Comparison of ENCODE assay signal across 1 cellular context in the genomic region with DNA sequence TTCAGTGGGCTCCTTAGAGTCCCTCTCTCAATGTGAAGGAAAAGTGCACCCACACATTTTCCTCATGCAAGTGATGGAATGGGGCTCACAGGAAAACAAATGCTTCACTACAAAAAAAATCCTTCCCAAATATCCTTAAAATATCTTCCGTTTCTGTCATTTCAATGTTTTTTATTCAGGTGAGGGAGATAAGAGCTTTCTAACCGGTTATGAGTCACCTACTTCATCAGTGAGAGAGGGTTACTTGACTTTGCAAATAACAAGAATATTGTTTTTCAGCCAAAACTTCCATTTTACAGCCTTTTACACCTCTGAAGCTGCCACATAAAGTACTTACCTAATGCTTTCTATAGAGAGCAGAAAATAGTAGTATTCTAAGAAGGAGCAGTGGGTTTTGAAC.
A peak's percentile ranks its signal among the peaks of the same experiment; 100 is the strongest.
TF ChIP-seq lines count a peak whose summit lies in the region.

No MANE protein-coding gene starts in this region.

TF ChIP-seq in HEK293, 187 proteins besides CTCF, POLR2A, EP300 and RAD21 (continued from another document):
- TF ChIP-seq, protein P1, sequence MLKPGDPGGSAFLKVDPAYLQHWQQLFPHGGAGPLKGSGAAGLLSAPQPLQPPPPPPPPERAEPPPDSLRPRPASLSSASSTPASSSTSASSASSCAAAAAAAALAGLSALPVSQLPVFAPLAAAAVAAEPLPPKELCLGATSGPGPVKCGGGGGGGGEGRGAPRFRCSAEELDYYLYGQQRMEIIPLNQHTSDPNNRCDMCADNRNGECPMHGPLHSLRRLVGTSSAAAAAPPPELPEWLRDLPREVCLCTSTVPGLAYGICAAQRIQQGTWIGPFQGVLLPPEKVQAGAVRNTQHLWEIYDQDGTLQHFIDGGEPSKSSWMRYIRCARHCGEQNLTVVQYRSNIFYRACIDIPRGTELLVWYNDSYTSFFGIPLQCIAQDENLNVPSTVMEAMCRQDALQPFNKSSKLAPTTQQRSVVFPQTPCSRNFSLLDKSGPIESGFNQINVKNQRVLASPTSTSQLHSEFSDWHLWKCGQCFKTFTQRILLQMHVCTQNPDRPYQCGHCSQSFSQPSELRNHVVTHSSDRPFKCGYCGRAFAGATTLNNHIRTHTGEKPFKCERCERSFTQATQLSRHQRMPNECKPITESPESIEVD (tag by site-specific recombination; IDR thresholded peaks at IDR 0.05), result peak; percentile 20; the same call in 1 of the 2 replicates
- TF ChIP-seq, protein P2, sequence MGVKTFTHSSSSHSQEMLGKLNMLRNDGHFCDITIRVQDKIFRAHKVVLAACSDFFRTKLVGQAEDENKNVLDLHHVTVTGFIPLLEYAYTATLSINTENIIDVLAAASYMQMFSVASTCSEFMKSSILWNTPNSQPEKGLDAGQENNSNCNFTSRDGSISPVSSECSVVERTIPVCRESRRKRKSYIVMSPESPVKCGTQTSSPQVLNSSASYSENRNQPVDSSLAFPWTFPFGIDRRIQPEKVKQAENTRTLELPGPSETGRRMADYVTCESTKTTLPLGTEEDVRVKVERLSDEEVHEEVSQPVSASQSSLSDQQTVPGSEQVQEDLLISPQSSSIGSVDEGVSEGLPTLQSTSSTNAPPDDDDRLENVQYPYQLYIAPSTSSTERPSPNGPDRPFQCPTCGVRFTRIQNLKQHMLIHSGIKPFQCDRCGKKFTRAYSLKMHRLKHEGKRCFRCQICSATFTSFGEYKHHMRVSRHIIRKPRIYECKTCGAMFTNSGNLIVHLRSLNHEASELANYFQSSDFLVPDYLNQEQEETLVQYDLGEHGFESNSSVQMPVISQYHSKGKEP (tag by site-specific recombination; IDR thresholded peaks at IDR 0.05), result no peak
- TF ChIP-seq HOXA7 (CRISPR knock-in tag; IDR thresholded peaks at IDR 0.05; ENCODE audit: borderline replicate concordance), result no peak
TF ChIP-seq in HEK293: peak in this region for 1.
